ENCODE assay signal across 8 cellular contexts in the genomic region with DNA sequence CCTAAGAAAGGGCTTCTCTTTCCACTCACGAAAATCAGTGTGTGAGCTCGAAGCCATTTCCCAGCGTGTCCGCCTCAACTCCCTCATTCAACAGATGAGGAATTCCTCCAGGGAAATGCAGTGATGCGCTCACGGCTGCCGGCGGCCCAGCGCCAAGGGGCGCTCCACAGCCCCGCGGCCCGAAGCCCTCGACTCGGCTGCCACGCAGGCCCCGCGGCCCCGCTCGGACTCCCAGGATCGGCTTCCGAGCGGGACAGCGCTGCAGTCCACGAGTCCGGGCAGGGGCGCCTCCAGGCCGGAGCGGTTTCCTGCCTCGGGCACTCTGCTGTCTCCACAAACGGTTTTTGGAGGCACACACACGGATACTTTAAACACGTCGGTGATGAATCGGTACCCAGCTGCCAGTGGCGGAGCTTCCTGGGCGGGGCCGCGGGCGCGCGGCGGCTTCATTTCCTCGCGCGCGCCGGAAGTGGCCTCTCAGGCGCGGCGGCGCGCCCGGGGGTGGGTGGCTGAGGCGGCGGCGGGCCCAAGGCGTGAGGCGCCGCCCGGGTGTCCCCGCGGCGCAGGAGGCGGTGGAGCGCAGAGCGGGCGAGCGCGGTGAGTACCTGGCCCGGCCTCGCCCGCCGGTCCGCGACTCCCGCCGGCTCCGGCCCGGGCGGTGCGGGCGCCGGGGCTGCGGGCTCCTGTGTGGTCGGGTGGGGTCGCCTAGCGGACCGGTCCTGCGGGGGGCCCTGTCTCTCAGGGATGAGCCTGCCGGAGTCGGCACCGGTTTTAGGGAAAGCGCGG. TPM values are rescaled to one million over a fixed set of nuclear protein-coding genes. Genes with fewer than 3 reads are reported as not detected.
DNase-seq lines count a peak whose midpoint lies in the region; ATAC-seq, FAIRE-seq and TF ChIP-seq lines count a peak whose summit lies in the region.

A gene with protein sequence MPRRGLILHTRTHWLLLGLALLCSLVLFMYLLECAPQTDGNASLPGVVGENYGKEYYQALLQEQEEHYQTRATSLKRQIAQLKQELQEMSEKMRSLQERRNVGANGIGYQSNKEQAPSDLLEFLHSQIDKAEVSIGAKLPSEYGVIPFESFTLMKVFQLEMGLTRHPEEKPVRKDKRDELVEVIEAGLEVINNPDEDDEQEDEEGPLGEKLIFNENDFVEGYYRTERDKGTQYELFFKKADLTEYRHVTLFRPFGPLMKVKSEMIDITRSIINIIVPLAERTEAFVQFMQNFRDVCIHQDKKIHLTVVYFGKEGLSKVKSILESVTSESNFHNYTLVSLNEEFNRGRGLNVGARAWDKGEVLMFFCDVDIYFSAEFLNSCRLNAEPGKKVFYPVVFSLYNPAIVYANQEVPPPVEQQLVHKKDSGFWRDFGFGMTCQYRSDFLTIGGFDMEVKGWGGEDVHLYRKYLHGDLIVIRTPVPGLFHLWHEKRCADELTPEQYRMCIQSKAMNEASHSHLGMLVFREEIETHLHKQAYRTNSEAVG (plus strand): TSS at position 475 of the 786 bp plus-strand sequence. CDS start 16,705 bp downstream, outside the sequence.

- H3K4me3 Mint-ChIP-seq in WTC11: peak within 1 kb of the TSS; percentile 95
- peak within 1 kb of the TSS; percentile 93 to 100 (median 95) for H3K4me3 Mint-ChIP-seq in immature natural killer cell

- H3K79me2 ChIP-seq in smooth muscle cell (ENCODE audit: low read depth): peaks cover 61% of the 10 kb centered on the region

- no peak for TF ChIP-seq RAD21 in A549 (conservative IDR thresholded peaks at IDR 0.05 in 1 of 2, IDR thresholded peaks at IDR 0.05 in 1 of 2)

- no peak within 1 kb of the TSS for H3K27ac Mint-ChIP-seq in WTC11
- H3K27ac Mint-ChIP-seq in immature natural killer cell: peak within 1 kb of the TSS; percentile 96 to 100 (median 98)

- 1% methylated on average over 16 of the region's 95 CpGs for WGBS in A549 (ENCODE audit: missing lambda C conversion rate)
- WGBS in smooth muscle cell (ENCODE audit: low lambda C conversion rate): under 1% methylated on average over 80 of the region's 95 CpGs

- H3K9me3 ChIP-seq in A549: no peaks in the 10 kb centered on the region
- H3K9me3 ChIP-seq in smooth muscle cell (replicated peaks; ENCODE audit: low read depth): no peaks in the 10 kb centered on the region

- peak within 1 kb of the TSS; percentile 88 for H2AFZ ChIP-seq in smooth muscle cell (ENCODE audit: low read depth)

- CTCF ChIA-PET in A549 (lab: Yijun Ruan, JAX): interaction anchor here (0.6 to 2.2 kb wide), 5 partner anchors 9 to 92 kb away, joined by 3 to 6 read pairs (median 3); no protein-coding TSS in a partner anchor
- CTCF ChIA-PET in WTC11 (lab: Charles Lee): interaction anchor here (1.0 to 2.1 kb wide), 2 partner anchors 64 to 67 kb away, joined by 3 to 9 read pairs; no protein-coding TSS in a partner anchor

- H3K4me1 ChIP-seq in A549 (peaks cover 28% of the 10 kb centered on the region), smooth muscle cell (ENCODE audit: low read depth) (peaks cover 16% of the 10 kb centered on the region)

- peak within 1 kb of the TSS; percentile 70 for H3K4me3 ChIP-seq in A549
- peak within 1 kb of the TSS; percentile 84 for H3K4me3 ChIP-seq in bronchial epithelial cell (ENCODE audit: low read depth, low read length)
- H3K4me3 ChIP-seq in smooth muscle cell: peak within 1 kb of the TSS; percentile 99

- peak within 1 kb of the TSS; percentile 87 for H3K4me2 ChIP-seq in A549
- H3K4me2 ChIP-seq in smooth muscle cell: peak within 1 kb of the TSS; percentile 99

- no peak for TF ChIP-seq CTCF in A549 (IDR thresholded peaks at IDR 0.05)
- TF ChIP-seq CTCF in WTC11 (IDR thresholded peaks at IDR 0.05): no peak
- TF ChIP-seq CTCF in bronchial epithelial cell (IDR thresholded peaks at IDR 0.05; ENCODE audit: insufficient read depth, low read length, severe bottlenecking): no peak
- TF ChIP-seq CTCF in smooth muscle cell (IDR thresholded peaks at IDR 0.05; ENCODE audit: borderline replicate concordance, insufficient read depth, poor library complexity, severe bottlenecking): no peak

- TF ChIP-seq EP300 in A549 (IDR thresholded peaks at IDR 0.05): no peak

- H3K27me3 Mint-ChIP-seq in WTC11 (ENCODE audit: low read depth) (peaks cover 31% of the 10 kb centered on the region), immature natural killer cell (ENCODE audit: low read depth in 3 of 3) (peaks cover 9 to 18% (median 17%) of the 10 kb centered on the region in 3 donors)

- FAIRE-seq in A549 (lab: Jason Lieb, UNC) (no peak), bronchial epithelial cell (lab: Jason Lieb, UNC) (no peak)

- no peaks in the 10 kb centered on the region for H3K27me3 ChIP-seq in bronchial epithelial cell (ENCODE audit: control insufficient read depth, insufficient read depth, low read length)
- no peaks in the 10 kb centered on the region for H3K27me3 ChIP-seq in smooth muscle cell (ENCODE audit: low read depth)

- H3K27ac ChIP-seq in A549 (peak within 1 kb of the TSS; percentile 85 to 95), smooth muscle cell (ENCODE audit: low read depth) (peak within 1 kb of the TSS; percentile 99)

- DNase-seq in A549 (ENCODE audit: low read depth in 1 of 2, low spot score in 1 of 2) (peak; percentile 73 to 82), NCI-H2171 (lab: John Stamatoyannopoulos, UW) (peak; percentile 75), WTC11 (ENCODE audit: low spot score) (peak; percentile 61), bronchial epithelial cell (ENCODE audit: low read depth) (peak; percentile 75), immature natural killer cell (peak; percentile 90 to 92 (median 90)), smooth muscle cell (lab: John Stamatoyannopoulos, UW; ENCODE audit: unreplicated experiment) (peak; percentile 53)

- peak within 1 kb of the TSS; percentile 98 for H3K9ac ChIP-seq in smooth muscle cell (ENCODE audit: low read depth)

- peaks cover 40% of the 10 kb centered on the region for H4K20me1 ChIP-seq in smooth muscle cell (ENCODE audit: low read depth)

- ATAC-seq in A549 (peak; percentile 85 to 88), GM18858 (IDR thresholded peaks at IDR 0.05; ENCODE audit: unreplicated experiment) (peak; percentile 53), HG03064 (IDR thresholded peaks at IDR 0.05; ENCODE audit: low read depth, unreplicated experiment) (peak; percentile 65), WTC11 (peak; percentile 76)

- H3K36me3 Mint-ChIP-seq in WTC11: no peaks in the 10 kb centered on the region
- H3K36me3 Mint-ChIP-seq in immature natural killer cell: peaks cover 0 to 3% (median 0%) of the 10 kb centered on the region in 3 donors

- H3K4me1 Mint-ChIP-seq in WTC11 (peaks cover 10% of the 10 kb centered on the region), immature natural killer cell (peaks cover 52 to 88% of the 10 kb centered on the region in 2 donors)

- H3F3A ChIP-seq in smooth muscle cell (ENCODE audit: low read depth): peaks cover 10% of the 10 kb centered on the region

- H3K9me3 Mint-ChIP-seq in WTC11: no peaks in the 10 kb centered on the region
- H3K9me3 Mint-ChIP-seq in immature natural killer cell: no peaks in the 10 kb centered on the region

- TF ChIP-seq POLR2A in A549 (IDR thresholded peaks at IDR 0.05; ENCODE audit: low read length): peak; percentile 74

- H3K36me3 ChIP-seq in bronchial epithelial cell (ENCODE audit: control insufficient read depth, insufficient read depth, low read length): no peaks in the 10 kb centered on the region
- no peaks in the 10 kb centered on the region for H3K36me3 ChIP-seq in smooth muscle cell (ENCODE audit: low read depth)

- POLR2A ChIA-PET in A549 (lab: Yijun Ruan, JAX) (interaction anchor here (0.6 to 1.3 kb wide), 3 partner anchors 9 to 355 kb away, joined by 3 to 7 read pairs (median 4); partner anchors contain the start of gene BMS1), WTC11 (lab: Charles Lee) (interaction anchor here (0.5 kb wide), 1 partner anchor 427 kb away, joined by 7 read pairs; no protein-coding TSS in a partner anchor)

TF ChIP-seq in A549, 52 proteins besides CTCF, POLR2A, EP300 and RAD21 (continues in another document):
- TF ChIP-seq, protein P1, sequence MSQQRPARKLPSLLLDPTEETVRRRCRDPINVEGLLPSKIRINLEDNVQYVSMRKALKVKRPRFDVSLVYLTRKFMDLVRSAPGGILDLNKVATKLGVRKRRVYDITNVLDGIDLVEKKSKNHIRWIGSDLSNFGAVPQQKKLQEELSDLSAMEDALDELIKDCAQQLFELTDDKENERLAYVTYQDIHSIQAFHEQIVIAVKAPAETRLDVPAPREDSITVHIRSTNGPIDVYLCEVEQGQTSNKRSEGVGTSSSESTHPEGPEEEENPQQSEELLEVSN (IDR thresholded peaks at IDR 0.05; ENCODE audit: borderline replicate concordance, low read depth): peak; percentile 39; the same call in 1 of the 2 replicates
- TF ChIP-seq MYC (IDR thresholded peaks at IDR 0.05; ENCODE audit: borderline replicate concordance, low read length) (0 out of 2 replicates have a peak, but pooled peaks have one; percentile 21), GATA3 (IDR thresholded peaks at IDR 0.05; ENCODE audit: borderline replicate concordance) (no peak), JUN (IDR thresholded peaks at IDR 0.05) (peak in 1 of 2 experiments; percentile 73; a peak in 4 of 5 replicates)

TF ChIP-seq in WTC11, 78 proteins besides CTCF, POLR2A, EP300 and RAD21 (continues in another document):
- TF ChIP-seq CREM (CRISPR knock-in tag; IDR thresholded peaks at IDR 0.05) (peak; percentile 69; the same call in 1 of the 2 replicates), SMAD4 (CRISPR knock-in tag; IDR thresholded peaks at IDR 0.05) (no peak), SP1 (CRISPR knock-in tag; conservative IDR thresholded peaks at IDR 0.05) (peak; percentile 60)

RNA-seq across cellular contexts. Expression of the gene that starts here (rescaled TPM):
- 24.1 and 29.9 TPM in 2 replicates for polyA plus RNA-seq in A549 (2011; rRNA removed)
- polyA plus RNA-seq in A549 (2012; cell fraction: cytosol; rRNA removed): 5.3 and 5.4 TPM in 2 replicates
- polyA plus RNA-seq in A549 (2012; cell fraction: nucleus; rRNA removed): 3.0 and 6.5 TPM in 2 replicates
- polyA plus RNA-seq in A549 (2017; fragmentation: RNase III; extraction: RNeasy Plus Mini Kit Qiagen cat#74134 plus additional on column Dnase treatment): 10.0 to 11.2 TPM (median 10.8 TPM) in 3 replicates
- polyA minus RNA-seq in A549 (2011; rRNA and poly(A)+ RNA removed): 9.7 and 11.2 TPM in 2 replicates
- total RNA-seq in WTC11 (2021): 5.1 to 5.7 TPM (median 5.2 TPM) in 3 replicates
- total RNA-seq in bronchial epithelial cell: 15.0 and 17.4 TPM in 2 replicates
- 10 to 100 TPM; 14.8 to 27.6 (median 17.6) TPM for polyA plus RNA-seq in immature natural killer cell
- 40.4 and 43.2 TPM in 2 replicates for total RNA-seq in smooth muscle cell
- 29.1 and 35.6 TPM in 2 replicates for polyA plus RNA-seq in smooth muscle cell

Comparison
In these comparisons a context has a peak if more than half of its experiments do, and no peak if none do; other contexts are left out.
1. Peak in every context shown above with its lines: DNase-seq, ATAC-seq, H3K4me3 ChIP-seq and H3K27ac ChIP-seq.